Comparison of ENCODE assay signal across 29 cellular contexts in genomic region chr1:40841602-40842001, GRCh38. TPM values are rescaled to one million over a fixed set of nuclear protein-coding genes. Genes with fewer than 3 reads are reported as not detected.
"Had no signal": no experiment of that assay in that cellular context is flagged by ENCODE, and none has a peak within 500 bp of the region (broad histone marks: within the 10 kb centered on the region; RNA-seq: fewer than 3 reads in every experiment).

No MANE protein-coding gene starts in this region.

- H3K36me3 ChIP-seq: breast epithelium, neutrophil, ovary, right lobe of liver, transverse colon had no signal

- H3K27me3 Mint-ChIP-seq: progenitor cell of endocrine pancreas, T-cell had no signal

- H3K9me3 ChIP-seq: breast epithelium, gastroesophageal sphincter, neutrophil, ovary, right lobe of liver, testis, transverse colon had no signal

- ATAC-seq: gastroesophageal sphincter; left colon; right lobe of liver; stimulated activated naive CD8-positive, alpha-beta T cell treated with anti-CD3 and anti-CD28 coated beads, Interleukin-15, Interleukin-2, amounts not matched to agents 100 U/mL and 50 U/mL, for 24 hours had no signal

- FAIRE-seq: endometrium, keratinocyte had no signal

- DNase-seq: activated B cell treated with CpG ODN at 0.5 μM for 24 hours; activated CD4-positive, alpha-beta T cell treated with anti-CD3 and anti-CD28 coated beads, Interleukin-2, amount 50 U/mL, for 48 hours; activated T-cell treated with anti-CD3 and anti-CD28 coated beads, Interleukin-2, amount 50 U/mL, for 48 hours; amygdala; central memory CD4-positive, alpha-beta T cell; effector CD8-positive, alpha-beta T cell; head of caudate nucleus; hippocampal formation; left colon; mammary epithelial cell; naive B cell; nephron progenitor cell; ovary; right lobe of liver; stimulated activated CD4-positive, alpha-beta T cell treated with anti-CD3 and anti-CD28 coated beads, Interleukin-12 subunit alpha, Interleukin-12 subunit beta, amount 100 ng/mL, for 4 hours; stimulated activated CD4-positive, alpha-beta T cell treated with anti-CD3 and anti-CD28 coated beads, Interleukin-4, amount 100 ng/mL, for 1 hour; stimulated activated naive CD8-positive, alpha-beta T cell treated with anti-CD3 and anti-CD28 coated beads, Interleukin-15, Interleukin-2, amounts not matched to agents 100 U/mL and 50 U/mL, for 24 hours; testis; transverse colon had no signal

- H3K4me1 ChIP-seq: breast epithelium, right lobe of liver, testis had no signal

- H3K4me1 Mint-ChIP-seq: mesothelial cell of epicardium had no signal

- H3K4me3 Mint-ChIP-seq: activated B cell treated with CpG ODN at 0.5 μM for 24 hours; dendritic cell treated with granulocyte-macrophage colony-stimulating factor and Interleukin-4, amounts not matched to agents 40 ng/mL and 50 ng/mL, for 4 days; mesothelial cell of epicardium; naive B cell; nephron progenitor cell had no signal

- H3K27me3 ChIP-seq: breast epithelium, gastroesophageal sphincter, ovary, right lobe of liver, testis, transverse colon had no signal

- H3K27ac ChIP-seq: breast epithelium, gastroesophageal sphincter, neutrophil, ovary, right lobe of liver, testis, transverse colon had no signal

- H3K4me3 ChIP-seq: breast epithelium, gastroesophageal sphincter, ovary, right lobe of liver, testis, transverse colon had no signal

- H3K27ac Mint-ChIP-seq: activated B cell treated with CpG ODN at 0.5 μM for 24 hours; activated T-helper 2 cell treated with anti-CD3 and anti-CD28 coated beads, Interferon-gamma antibody, Interleukin-2, Interleukin-4, amounts not matched to agents 10 μg/mL and 5 μg/mL and 100 μg/mL, durations not matched to agents 14 hours and 24 hours and 36 hours; dendritic cell treated with granulocyte-macrophage colony-stimulating factor and Interleukin-4, amounts not matched to agents 40 ng/mL and 50 ng/mL, for 4 days; mesothelial cell of epicardium; naive B cell; nephron progenitor cell; progenitor cell of endocrine pancreas had no signal

- H3K36me3 Mint-ChIP-seq: mesothelial cell of epicardium, T-cell had no signal

RNA-seq across cellular contexts. Expression of gene KCNQ4, which starts 58.0 kb away (rescaled TPM):
- total RNA-seq: mammary epithelial cell had no signal
- polyA plus RNA-seq: keratinocyte had no signal
